In the genomic region with DNA sequence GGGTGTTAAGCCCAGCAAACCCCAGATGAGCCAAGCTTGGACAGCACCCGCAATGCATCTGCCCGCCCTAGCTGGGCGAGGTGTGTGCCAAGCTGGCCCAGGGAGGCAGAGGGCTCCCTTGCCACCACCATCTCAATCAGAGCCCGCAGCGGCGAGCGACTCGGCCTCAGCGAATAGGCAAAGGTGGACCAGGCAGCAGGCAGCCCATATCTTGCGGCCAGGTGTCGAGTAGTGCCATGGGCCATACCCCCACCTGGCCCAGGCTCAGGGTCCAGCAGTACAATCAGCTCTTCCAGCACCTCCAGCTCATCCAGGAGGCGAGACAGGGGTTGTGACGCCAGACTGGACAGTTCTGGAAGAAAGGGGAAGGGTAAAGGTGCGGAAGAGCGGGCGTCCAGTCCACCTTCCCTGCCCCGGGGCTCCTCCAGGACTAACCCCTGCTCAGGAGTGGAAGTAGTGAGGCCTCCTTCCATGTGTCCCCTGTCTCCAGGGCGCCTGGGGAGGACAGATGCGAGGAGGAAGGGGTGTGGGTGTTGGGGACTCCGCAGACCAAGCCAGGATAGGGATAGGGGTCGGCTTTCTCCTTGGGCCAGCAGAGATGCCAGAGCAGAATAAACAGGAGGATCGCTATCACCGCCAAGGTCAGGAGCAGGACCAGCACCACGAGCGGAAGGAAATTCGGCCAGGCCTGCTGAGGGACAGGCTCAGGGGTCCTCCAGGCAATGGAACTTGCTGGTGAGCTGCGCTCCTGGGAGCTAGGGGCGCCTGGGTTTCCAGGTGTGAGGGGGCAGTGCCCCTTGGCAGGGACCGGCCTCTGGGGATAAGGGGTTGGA, we compare ENCODE assay signal across 8 cellular contexts. TPM values are rescaled to one million over a fixed set of nuclear protein-coding genes. Genes with fewer than 3 reads are reported as not detected.
DNase-seq lines count a peak whose midpoint lies in the region; ATAC-seq, FAIRE-seq and TF ChIP-seq lines count a peak whose summit lies in the region.

No MANE protein-coding gene starts in this region.

- no peak overlapping the region for H2AFZ ChIP-seq in keratinocyte (ENCODE audit: control insufficient read depth, low read length)

- dilution Hi-C loops in keratinocyte (cut with MboI; ENCODE audit: extremely low pct_ligation_motif_present, low sequenced_read_pairs), result no loop called here

- peak; percentile 66 for DNase-seq in activated CD8-positive, alpha-beta memory T cell treated with anti-CD3 and anti-CD28 coated beads for 24 hours
- DNase-seq in activated CD8-positive, alpha-beta memory T cell treated with anti-CD3 and anti-CD28 coated beads, Interleukin-2, amount 50 U/mL, for 4 hours, result no peak
- DNase-seq in keratinocyte (ENCODE audit: low read depth, low spot score), result no peak
- DNase-seq in NOMO-1 treated with DMSO at 0.1 percent for 48 hours (lab: John Stamatoyannopoulos, UW; ENCODE audit: unreplicated experiment), result no peak

- H3K27ac Mint-ChIP-seq in activated T-helper 17 cell treated with anti-CD3 and anti-CD28 coated beads, Interleukin-2, amount 50 U/mL, for 72 hours, result peak overlapping the region; percentile 5

- H3K4me1 ChIP-seq in keratinocyte (ENCODE audit: control insufficient read depth, extremely low read depth, insufficient read depth, low read length), result peaks cover 12% of the 10 kb centered on the region
- H3K4me1 ChIP-seq in subcutaneous abdominal adipose tissue (ENCODE audit: control insufficient read depth in 5 of 5, insufficient read depth in 5 of 5, low read length in 5 of 5), result peaks cover 6 to 38% (median 27%) of the 10 kb centered on the region in 5 donors

- H3K9me3 ChIP-seq in keratinocyte (ENCODE audit: control insufficient read depth, low read depth, low read length) (no peaks in the 10 kb centered on the region), subcutaneous abdominal adipose tissue (ENCODE audit: control insufficient read depth in 5 of 5, low read length in 5 of 5) (no peaks in the 10 kb centered on the region)

- H3K27me3 Mint-ChIP-seq in activated T-helper 17 cell treated with anti-CD3 and anti-CD28 coated beads, Interleukin-2, amount 50 U/mL, for 72 hours, result no peaks in the 10 kb centered on the region

- peaks cover 77% of the 10 kb centered on the region for H3K36me3 Mint-ChIP-seq in activated T-helper 17 cell treated with anti-CD3 and anti-CD28 coated beads, Interleukin-2, amount 50 U/mL, for 72 hours (ENCODE audit: low read depth)

- H3K27me3 ChIP-seq in keratinocyte (ENCODE audit: control insufficient read depth, extremely low read depth, insufficient read depth, low read length) (no peaks in the 10 kb centered on the region), subcutaneous abdominal adipose tissue (ENCODE audit: control insufficient read depth in 5 of 5, insufficient read depth in 4 of 5, low read length in 5 of 5) (no peaks in the 10 kb centered on the region)

- H3K9me3 Mint-ChIP-seq in activated T-helper 17 cell treated with anti-CD3 and anti-CD28 coated beads, Interleukin-2, amount 50 U/mL, for 72 hours, result no peaks in the 10 kb centered on the region

- peaks cover 6% of the 10 kb centered on the region for H4K20me1 ChIP-seq in keratinocyte (ENCODE audit: control insufficient read depth, extremely low read depth, insufficient read depth, low read length)

- no peak for TF ChIP-seq CTCF in keratinocyte (optimal IDR thresholded peaks at IDR 0.05 in 1 of 3, IDR thresholded peaks at IDR 0.05 in 1 of 3, conservative IDR thresholded peaks at IDR 0.05 in 1 of 3; ENCODE audit: extremely low read depth in 1 of 3, insufficient read depth in 2 of 3, low read length in 3 of 3)

- peaks cover 36% of the 10 kb centered on the region in 2 experiments for H3K36me3 ChIP-seq in keratinocyte (ENCODE audit: control insufficient read depth in 2 of 2, extremely low read depth in 1 of 2, insufficient read depth in 2 of 2, low read length in 2 of 2)
- H3K36me3 ChIP-seq in subcutaneous abdominal adipose tissue (ENCODE audit: control insufficient read depth in 5 of 5, insufficient read depth in 5 of 5, low read length in 5 of 5), result peaks cover 0 to 61% (median 45%) of the 10 kb centered on the region in 5 donors

- FAIRE-seq in keratinocyte (lab: Jason Lieb, UNC), result no peak

- no peaks in the 10 kb centered on the region for H3K9me1 ChIP-seq in keratinocyte (ENCODE audit: control insufficient read depth, extremely low read depth, insufficient read depth, low read length)

- H3K4me3 Mint-ChIP-seq in activated T-helper 17 cell treated with anti-CD3 and anti-CD28 coated beads, Interleukin-2, amount 50 U/mL, for 72 hours, result peak overlapping the region; percentile 95

- H3K4me2 ChIP-seq in keratinocyte (ENCODE audit: control insufficient read depth, extremely low read depth, insufficient read depth, low read depth, low read length), result peak overlapping the region; percentile 98

- H3K4me1 Mint-ChIP-seq in activated T-helper 17 cell treated with anti-CD3 and anti-CD28 coated beads, Interleukin-2, amount 50 U/mL, for 72 hours, result peaks cover 31% of the 10 kb centered on the region

- H3K4me3 ChIP-seq in keratinocyte (ENCODE audit: control insufficient read depth in 2 of 3, extremely low read depth in 1 of 3, insufficient read depth in 2 of 3, low read depth in 1 of 3, low read length in 3 of 3), result peak overlapping the region in 2 of 3 experiments; percentile 76 to 84
- H3K4me3 ChIP-seq in subcutaneous abdominal adipose tissue (ENCODE audit: low read depth in 1 of 5, low read length in 5 of 5), result peak overlapping the region in 4 of 5 donors; percentile 55 to 83 (median 68)

- H3K27ac ChIP-seq in keratinocyte (ENCODE audit: control insufficient read depth, insufficient read depth, low read length), result no peak overlapping the region
- peak overlapping the region; percentile 80 for H3K27ac ChIP-seq in subcutaneous abdominal adipose tissue (ENCODE audit: low read depth, low read length)

- H3K9ac ChIP-seq in keratinocyte (ENCODE audit: control insufficient read depth, extremely low read depth, insufficient read depth, low read length), result peak overlapping the region; percentile 47
- H3K9ac ChIP-seq in subcutaneous abdominal adipose tissue (ENCODE audit: low read length in 5 of 5), result peak overlapping the region; percentile 8 to 77 (median 71)

- H3K79me2 ChIP-seq in keratinocyte (ENCODE audit: control insufficient read depth, insufficient read depth, low read length), result peaks cover 2% of the 10 kb centered on the region

- no peak for ATAC-seq in activated T-helper 17 cell treated with anti-CD3 and anti-CD28 coated beads, Interleukin-2, amount 50 U/mL, for 72 hours (replicated peaks)
- ATAC-seq in HG03439 (IDR thresholded peaks at IDR 0.05; ENCODE audit: unreplicated experiment) (no peak), GM19397 (IDR thresholded peaks at IDR 0.05; ENCODE audit: unreplicated experiment) (no peak)

RNA-seq across cellular contexts. Expression of a gene that starts 2.8 kb away (rescaled TPM):
- total RNA-seq in activated T-helper 17 cell treated with anti-CD3 and anti-CD28 coated beads, Interleukin-2, amount 50 U/mL, for 72 hours, result 100 to 1,000 TPM in 1 of 2 donors, 10 to 100 TPM in 1; 42.3 to 153 TPM
- polyA plus RNA-seq in keratinocyte, result 0.27 to 1.2 TPM (median 0.34 TPM) in 3 replicates
- polyA plus RNA-seq in keratinocyte (2011; ENCODE audit: low read depth), result not detected
- polyA plus RNA-seq in keratinocyte (2011; cell fraction: cytosol; rRNA removed), result 0.15 and 0.48 TPM in 2 replicates
- 0.84 and 3.2 TPM in 2 replicates for polyA plus RNA-seq in keratinocyte (2011; cell fraction: nucleus; rRNA removed)
- polyA plus RNA-seq in keratinocyte (2012; ENCODE audit: low replicate concordance), result 0.59 and 0.81 TPM in 2 replicates
- polyA minus RNA-seq in keratinocyte, result 0.96 to 7.2 TPM (median 2.7 TPM) in 3 replicates
- polyA minus RNA-seq in keratinocyte (2011; cell fraction: cytosol; rRNA and poly(A)+ RNA removed), result not detected
- polyA minus RNA-seq in keratinocyte (2011; cell fraction: nucleus; rRNA and poly(A)+ RNA removed), result 1.3 TPM in 1 of 2 replicates, not detected in the other

RNA-seq across cellular contexts. Expression of a gene that starts 5.7 kb away (rescaled TPM):
- 10 to 100 TPM; 17.8 to 21.6 TPM for total RNA-seq in activated T-helper 17 cell treated with anti-CD3 and anti-CD28 coated beads, Interleukin-2, amount 50 U/mL, for 72 hours
- polyA plus RNA-seq in keratinocyte, result 8.9 to 14.7 TPM (median 11.4 TPM) in 3 replicates
- polyA plus RNA-seq in keratinocyte (2011; ENCODE audit: low read depth), result 1.8 TPM
- polyA plus RNA-seq in keratinocyte (2011; cell fraction: cytosol; rRNA removed), result 6.4 and 10.2 TPM in 2 replicates
- 27.2 and 32.1 TPM in 2 replicates for polyA plus RNA-seq in keratinocyte (2011; cell fraction: nucleus; rRNA removed)
- polyA plus RNA-seq in keratinocyte (2012; ENCODE audit: low replicate concordance), result 9.0 and 12.1 TPM in 2 replicates
- polyA minus RNA-seq in keratinocyte, result 4.3 to 8.7 TPM (median 8.3 TPM) in 3 replicates
- 3.5 TPM for polyA minus RNA-seq in keratinocyte (2011; cell fraction: cytosol; rRNA and poly(A)+ RNA removed)
- 3.8 and 4.7 TPM in 2 replicates for polyA minus RNA-seq in keratinocyte (2011; cell fraction: nucleus; rRNA and poly(A)+ RNA removed)

RNA-seq across cellular contexts. Expression of a gene that starts 6.0 kb away (rescaled TPM):
- total RNA-seq in activated T-helper 17 cell treated with anti-CD3 and anti-CD28 coated beads, Interleukin-2, amount 50 U/mL, for 72 hours, result 10 to 100 TPM; 34.0 to 51.2 TPM
- 36.2 to 53.8 TPM (median 49.7 TPM) in 3 replicates for polyA plus RNA-seq in keratinocyte
- 3.1 TPM for polyA plus RNA-seq in keratinocyte (2011; ENCODE audit: low read depth)
- 49.4 and 58.2 TPM in 2 replicates for polyA plus RNA-seq in keratinocyte (2011; cell fraction: cytosol; rRNA removed)
- 36.8 and 56.0 TPM in 2 replicates for polyA plus RNA-seq in keratinocyte (2011; cell fraction: nucleus; rRNA removed)
- 70.6 and 72.7 TPM in 2 replicates for polyA plus RNA-seq in keratinocyte (2012; ENCODE audit: low replicate concordance)
- polyA minus RNA-seq in keratinocyte, result 33.1 to 60.8 TPM (median 41.5 TPM) in 3 replicates
- polyA minus RNA-seq in keratinocyte (2011; cell fraction: cytosol; rRNA and poly(A)+ RNA removed), result 14.2 TPM
- polyA minus RNA-seq in keratinocyte (2011; cell fraction: nucleus; rRNA and poly(A)+ RNA removed), result 13.9 and 15.4 TPM in 2 replicates

RNA-seq across cellular contexts. Expression of a gene that starts 8.9 kb away (rescaled TPM):
- 10 to 100 TPM; 11.0 to 20.1 TPM for total RNA-seq in activated T-helper 17 cell treated with anti-CD3 and anti-CD28 coated beads, Interleukin-2, amount 50 U/mL, for 72 hours
- 6.7 to 11.8 TPM (median 9.2 TPM) in 3 replicates for polyA plus RNA-seq in keratinocyte
- polyA plus RNA-seq in keratinocyte (2011; ENCODE audit: low read depth), result 6.4 TPM
- 6.7 and 11.7 TPM in 2 replicates for polyA plus RNA-seq in keratinocyte (2011; cell fraction: cytosol; rRNA removed)
- polyA plus RNA-seq in keratinocyte (2011; cell fraction: nucleus; rRNA removed), result 29.9 and 31.0 TPM in 2 replicates
- polyA plus RNA-seq in keratinocyte (2012; ENCODE audit: low replicate concordance), result 14.0 and 15.0 TPM in 2 replicates
- polyA minus RNA-seq in keratinocyte, result 4.1 to 11.4 TPM (median 9.2 TPM) in 3 replicates
- 40.7 TPM for polyA minus RNA-seq in keratinocyte (2011; cell fraction: cytosol; rRNA and poly(A)+ RNA removed)
- 7.9 and 8.4 TPM in 2 replicates for polyA minus RNA-seq in keratinocyte (2011; cell fraction: nucleus; rRNA and poly(A)+ RNA removed)

RNA-seq across cellular contexts. Expression of a gene that starts 17.3 kb away (rescaled TPM):
- total RNA-seq in activated T-helper 17 cell treated with anti-CD3 and anti-CD28 coated beads, Interleukin-2, amount 50 U/mL, for 72 hours, result not detected
- not detected in 3 replicates for polyA plus RNA-seq in keratinocyte
- not detected for polyA plus RNA-seq in keratinocyte (2011; ENCODE audit: low read depth)
- not detected in 2 replicates for polyA plus RNA-seq in keratinocyte (2011; cell fraction: cytosol; rRNA removed)
- polyA plus RNA-seq in keratinocyte (2011; cell fraction: nucleus; rRNA removed), result not detected in 2 replicates
- 0.07 and 0.17 TPM in 2 replicates for polyA plus RNA-seq in keratinocyte (2012; ENCODE audit: low replicate concordance)
- polyA minus RNA-seq in keratinocyte, result 0.20 TPM in 1 of 3 replicates, not detected in the others
- not detected for polyA minus RNA-seq in keratinocyte (2011; cell fraction: cytosol; rRNA and poly(A)+ RNA removed)
- polyA minus RNA-seq in keratinocyte (2011; cell fraction: nucleus; rRNA and poly(A)+ RNA removed), result not detected in 2 replicates
